1 cellular context compared by ENCODE assay signal in the genomic region with DNA sequence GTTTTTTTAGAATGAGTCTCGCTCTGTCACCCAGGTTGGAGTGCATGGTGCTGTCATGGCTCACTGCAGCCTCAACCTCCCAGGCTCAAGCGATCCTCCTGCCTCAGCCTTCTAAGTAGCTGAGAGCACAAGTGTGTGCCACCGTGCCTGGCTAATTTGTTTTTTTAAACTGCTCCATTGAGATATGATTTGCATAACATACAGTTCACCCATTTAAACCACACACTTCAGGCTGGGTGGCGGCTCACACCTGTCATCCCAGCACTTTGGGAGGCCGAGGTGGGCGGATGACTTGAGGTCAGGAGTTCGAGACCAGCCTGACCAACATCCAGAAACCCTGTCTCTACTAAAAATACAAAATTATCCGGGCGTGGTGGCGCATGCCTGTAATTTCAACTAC.
TF ChIP-seq lines count a peak whose summit lies in the region.

No MANE protein-coding gene starts in this region.

TF ChIP-seq in K562, 482 proteins besides CTCF, POLR2A, EP300 and RAD21:
- 0 out of 2 replicates have a peak, but pooled peaks have one; percentile 21 for TF ChIP-seq EGR1 (conservative IDR thresholded peaks at IDR 0.05)
TF ChIP-seq in K562: peak in this region for 1; not testable (repeated sequence) for 481.
